ENCODE assay signal across 17 cellular contexts in the genomic region with DNA sequence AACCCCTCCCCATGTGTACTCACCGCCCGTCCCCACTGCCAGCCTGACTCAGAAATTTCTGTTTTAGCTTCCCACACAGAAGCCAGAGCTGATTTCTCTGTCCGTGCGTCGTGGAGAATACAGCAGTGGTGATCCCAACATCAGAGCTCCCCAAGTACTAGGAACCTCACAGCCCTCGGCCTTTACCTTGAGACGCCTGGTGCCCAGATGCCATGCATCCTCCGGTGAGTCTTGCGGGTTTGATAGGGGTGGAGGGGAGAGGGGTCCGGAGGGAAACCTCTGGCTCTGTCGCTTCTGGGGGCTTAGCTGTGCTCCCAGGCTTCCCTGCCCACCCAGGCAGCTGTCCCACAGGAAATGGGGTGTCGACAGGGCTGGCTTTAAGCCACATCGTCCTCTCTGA. TPM values are rescaled to one million over a fixed set of nuclear protein-coding genes. Genes with fewer than 3 reads are reported as not detected.
DNase-seq lines count a peak whose midpoint lies in the region; ATAC-seq and TF ChIP-seq lines count a peak whose summit lies in the region.
"Had no signal": no experiment of that assay in that cellular context is flagged by ENCODE, and none has a peak within 500 bp of the region (broad histone marks: within the 10 kb centered on the region; RNA-seq: fewer than 3 reads in every experiment).

No MANE protein-coding gene starts in this region.

- no peak overlapping the region for H2AFZ ChIP-seq in OCI-LY3 (ENCODE audit: low read depth, low read length)
- H2AFZ ChIP-seq: GM23248 had no signal

- no peaks in the 10 kb centered on the region for H3K79me2 ChIP-seq in OCI-LY3 (ENCODE audit: low read length)

- H3K36me3 ChIP-seq in OCI-LY3 (replicated peaks; ENCODE audit: low read depth, low read length) (no peaks in the 10 kb centered on the region), spleen (no peaks in the 10 kb centered on the region)

- TF ChIP-seq POLR2A in spleen (IDR thresholded peaks at IDR 0.05), result no peak

- 71 to 75% (median 72%) methylated on average over 13 of the region's 13 CpGs; no CpG with 5 or more reads in 1 of the 5 donors for WGBS in spleen, 5 donors

- intact Hi-C loops in cardiac septum (cut with DNase I), result no loop called here
- intact Hi-C loops in left ventricle myocardium superior (cut with micrococcal nuclease), result no loop called here
- intact Hi-C loops in spleen (cut with DNase I; ENCODE audit: low total_unique reads), result no loop called here

- DNase-seq in cardiac septum (ENCODE audit: low spot score) (peak; percentile 69), left ventricle myocardium superior (no peak), spleen (peak; percentile 52), amniotic stem cell (lab: John Stamatoyannopoulos, UW) (no peak)
- DNase-seq: DMS153 had no signal

- TF ChIP-seq CTCF in OCI-LY3 (IDR thresholded peaks at IDR 0.05; ENCODE audit: low read depth, low read length) (no peak), spleen (IDR thresholded peaks at IDR 0.05 in 8 of 11, conservative IDR thresholded peaks at IDR 0.05 in 3 of 11) (no peak)

- peak overlapping the region; percentile 18; the same call in 1 of the 2 replicates for H3K4me3 ChIP-seq in OCI-LY3 (ENCODE audit: low read length)
- H3K4me3 ChIP-seq in spleen, result no peak overlapping the region
- H3K4me3 ChIP-seq: GM23248 had no signal

- H3K27ac ChIP-seq in OCI-LY3 (ENCODE audit: low read length) (peak overlapping the region; percentile 97; the same call in 1 of the 2 replicates), spleen (no peak overlapping the region)
- H3K27ac ChIP-seq: C4-2B, GM23248 had no signal

- H3K4me1 ChIP-seq in OCI-LY3 (ENCODE audit: low read length) (peaks cover 41% of the 10 kb centered on the region), spleen (no peaks in the 10 kb centered on the region)
- H3K4me1 ChIP-seq: Caco-2 had no signal

- H3K27me3 ChIP-seq in OCI-LY3 (ENCODE audit: low read depth, low read length) (no peaks in the 10 kb centered on the region), spleen (replicated peaks in 1 of 7) (peaks cover 0 to 5% (median 0%) of the 10 kb centered on the region in 7 donors)

- H3K9me3 ChIP-seq in OCI-LY3 (ENCODE audit: insufficient read depth, low read length), result no peaks in the 10 kb centered on the region
- no peaks in the 10 kb centered on the region for H3K9me3 ChIP-seq in spleen
- H3K9me3 ChIP-seq: Caco-2 had no signal

- H4K20me1 ChIP-seq in OCI-LY3 (ENCODE audit: insufficient read depth, low read length), result no peaks in the 10 kb centered on the region

- H3K9ac ChIP-seq in OCI-LY3 (ENCODE audit: low read length), result peak overlapping the region; percentile 74; the same call in 1 of the 2 replicates
- H3K9ac ChIP-seq: GM23248 had no signal

- ATAC-seq in left ventricle myocardium superior (no peak), HG03442 (IDR thresholded peaks at IDR 0.05; ENCODE audit: unreplicated experiment) (no peak)

- H3K4me2 ChIP-seq in OCI-LY3 (ENCODE audit: low read length), result peak overlapping the region; percentile 63; the same call in 1 of the 2 replicates

RNA-seq across cellular contexts. Expression of a gene that starts 48.6 kb away (rescaled TPM):
- total RNA-seq in cardiac septum (not detected), left ventricle myocardium superior (not detected), spleen (not detected)
- not detected for polyA plus RNA-seq in spleen
- total RNA-seq: A172; A673; Caco-2; CD4-positive, CD25-positive, alpha-beta regulatory T cell; CD8-positive, alpha-beta T cell; GM23248; H1; H9 had no signal
- polyA plus RNA-seq: BJ; CD4-positive, CD25-positive, alpha-beta regulatory T cell; GM23248; H1 had no signal

RNA-seq across cellular contexts. Expression of a gene that starts 51.2 kb away (rescaled TPM):
- total RNA-seq in cardiac septum, result 0.13 TPM
- total RNA-seq in left ventricle myocardium superior, result 0.20 TPM
- 1 to 10 TPM; 5.6 to 9.4 (median 8.5) TPM for total RNA-seq in spleen
- polyA plus RNA-seq in spleen, result 10 to 100 TPM in 1 of 3 donors, 1 to 10 TPM in 2; 4.4 to 13.9 (median 6.4) TPM
- total RNA-seq: A172, A673, Caco-2, GM23248, H1, H9 had no signal
- polyA plus RNA-seq: BJ, GM23248, H1 had no signal

Comparison
In these comparisons a context has a peak if more than half of its experiments do, and no peak if none do; other contexts are left out.
1. DNase-seq: peak in cardiac septum (single experiment) and spleen (single experiment); none in left ventricle myocardium superior (single experiment) and amniotic stem cell (single experiment).